ENCODE assay signal across 8 cellular contexts in the genomic region with DNA sequence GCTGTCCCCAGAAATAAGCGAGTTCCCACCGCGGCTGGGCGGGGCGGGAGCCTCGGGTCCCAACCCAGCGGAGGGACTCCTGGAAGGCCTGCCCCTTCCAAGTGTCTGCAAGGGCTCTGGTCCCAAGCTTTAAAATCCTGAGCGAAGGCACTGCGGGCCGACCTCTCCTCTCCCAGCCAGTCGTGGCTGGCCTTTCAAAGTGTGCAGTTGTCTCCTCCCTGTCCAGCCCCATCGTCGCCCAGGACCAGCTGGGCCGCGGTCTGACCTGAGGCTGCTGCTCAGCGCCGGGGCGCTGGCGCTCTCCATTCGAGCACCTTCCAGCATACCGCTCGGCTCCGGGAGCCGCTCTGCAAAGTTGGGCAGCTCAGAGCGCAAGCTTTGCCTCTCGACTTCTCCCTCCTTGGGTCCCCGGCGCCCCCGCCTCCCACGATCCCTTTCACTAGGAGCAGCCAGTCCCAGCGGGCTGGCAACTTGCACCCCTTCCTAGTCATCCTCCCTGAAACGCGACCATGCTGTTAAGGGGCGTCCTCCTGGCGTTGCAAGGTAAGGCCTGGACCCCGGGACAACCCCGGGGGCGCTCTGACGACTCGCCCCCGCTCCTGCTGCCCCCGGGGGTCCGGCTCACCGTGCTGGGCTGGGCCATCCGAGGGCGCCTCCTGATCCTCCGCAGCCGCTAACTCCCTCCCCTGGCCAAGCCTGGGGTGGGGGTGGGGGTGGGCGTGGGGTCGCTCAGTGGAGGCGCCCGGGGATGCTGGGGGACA. TPM values are rescaled to one million over a fixed set of nuclear protein-coding genes. Genes with fewer than 3 reads are reported as not detected.
A peak's percentile ranks its signal among the peaks of the same experiment; 100 is the strongest.
DNase-seq lines count a peak whose midpoint lies in the region; ATAC-seq and TF ChIP-seq lines count a peak whose summit lies in the region.

A gene with protein sequence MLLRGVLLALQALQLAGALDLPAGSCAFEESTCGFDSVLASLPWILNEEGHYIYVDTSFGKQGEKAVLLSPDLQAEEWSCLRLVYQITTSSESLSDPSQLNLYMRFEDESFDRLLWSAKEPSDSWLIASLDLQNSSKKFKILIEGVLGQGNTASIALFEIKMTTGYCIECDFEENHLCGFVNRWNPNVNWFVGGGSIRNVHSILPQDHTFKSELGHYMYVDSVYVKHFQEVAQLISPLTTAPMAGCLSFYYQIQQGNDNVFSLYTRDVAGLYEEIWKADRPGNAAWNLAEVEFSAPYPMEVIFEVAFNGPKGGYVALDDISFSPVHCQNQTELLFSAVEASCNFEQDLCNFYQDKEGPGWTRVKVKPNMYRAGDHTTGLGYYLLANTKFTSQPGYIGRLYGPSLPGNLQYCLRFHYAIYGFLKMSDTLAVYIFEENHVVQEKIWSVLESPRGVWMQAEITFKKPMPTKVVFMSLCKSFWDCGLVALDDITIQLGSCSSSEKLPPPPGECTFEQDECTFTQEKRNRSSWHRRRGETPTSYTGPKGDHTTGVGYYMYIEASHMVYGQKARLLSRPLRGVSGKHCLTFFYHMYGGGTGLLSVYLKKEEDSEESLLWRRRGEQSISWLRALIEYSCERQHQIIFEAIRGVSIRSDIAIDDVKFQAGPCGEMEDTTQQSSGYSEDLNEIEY (plus strand): TSS at position 160 of the 761 bp plus-strand sequence. CDS start 350 bp downstream, at position 510.

- ATAC-seq in CD4-positive, alpha-beta T cell (ENCODE audit: poor library complexity), result no peak
- ATAC-seq in RWPE2 (ENCODE audit: low read depth) (no peak), HG03354 (IDR thresholded peaks at IDR 0.05; ENCODE audit: poor library complexity, severe bottlenecking, unreplicated experiment) (no peak), GM21786 (IDR thresholded peaks at IDR 0.05; ENCODE audit: unreplicated experiment) (no peak)

- no peak within 1 kb of the TSS for H2AFZ ChIP-seq in neural cell (ENCODE audit: low read depth, low read length)

- H3K9me2 ChIP-seq in neural cell (ENCODE audit: insufficient read depth, low read length), result no peaks in the 10 kb centered on the region

- CTCF ChIA-PET in CD4-positive, alpha-beta T cell (lab: Charles Lee), result no interaction called here

- intact Hi-C loops in CD4-positive, alpha-beta T cell (cut with DNase I, micrococcal nuclease), result no loop called here

- H3K4me3 Mint-ChIP-seq in CD4-positive, alpha-beta T cell, result peak within 1 kb of the TSS; percentile 55

- no peak for DNase-seq in CD4-positive, alpha-beta T cell
- DNase-seq in RWPE2 (ENCODE audit: low spot score) (no peak), fibroblast of villous mesenchyme (ENCODE audit: low read depth) (peak; percentile 38), putamen (ENCODE audit: low spot score) (no peak), NAMALWA (ENCODE audit: low spot score) (no peak)

- no peaks in the 10 kb centered on the region for H3K36me3 ChIP-seq in RWPE2 (ENCODE audit: low read depth)
- H3K36me3 ChIP-seq in neural cell (ENCODE audit: insufficient read depth, low read length), result no peaks in the 10 kb centered on the region

- H3K4me2 ChIP-seq in neural cell (ENCODE audit: low read length), result no peak within 1 kb of the TSS

- H3F3A ChIP-seq in neural cell (ENCODE audit: insufficient read depth, low read length, poor library complexity, severe bottlenecking), result no peaks in the 10 kb centered on the region

- peaks cover 31% of the 10 kb centered on the region for H3K27me3 ChIP-seq in CD4-positive, alpha-beta T cell (ENCODE audit: control insufficient read depth, insufficient read depth, low read length)
- H3K27me3 ChIP-seq in RWPE2 (ENCODE audit: insufficient read depth, poor library complexity, severe bottlenecking) (no peaks in the 10 kb centered on the region), neural cell (ENCODE audit: insufficient read depth, low read depth, low read length) (peaks cover 33% of the 10 kb centered on the region)

- H3K9me3 ChIP-seq in CD4-positive, alpha-beta T cell (ENCODE audit: control insufficient read depth, low read length), result no peaks in the 10 kb centered on the region
- H3K9me3 ChIP-seq in RWPE2 (ENCODE audit: severe bottlenecking), result no peaks in the 10 kb centered on the region
- H3K9me3 ChIP-seq in neural cell (ENCODE audit: low read length), result no peaks in the 10 kb centered on the region

- H3K27me3 Mint-ChIP-seq in CD4-positive, alpha-beta T cell, result peaks cover 84% of the 10 kb centered on the region

- H3K4me1 ChIP-seq in RWPE2 (ENCODE audit: insufficient read depth, poor library complexity, severe bottlenecking), result peaks cover 39% of the 10 kb centered on the region

- TF ChIP-seq CTCF in CD4-positive, alpha-beta T cell (IDR thresholded peaks at IDR 0.05), result no peak
- TF ChIP-seq CTCF in RWPE2 (IDR thresholded peaks at IDR 0.05; ENCODE audit: poor library complexity, severe bottlenecking), result no peak
- TF ChIP-seq CTCF in fibroblast of villous mesenchyme (IDR thresholded peaks at IDR 0.05; ENCODE audit: insufficient read depth, low read depth, low read length), result no peak
- no peak for TF ChIP-seq CTCF in neural cell (IDR thresholded peaks at IDR 0.05; ENCODE audit: poor library complexity, severe bottlenecking)

- no peaks in the 10 kb centered on the region for H3K9me3 Mint-ChIP-seq in CD4-positive, alpha-beta T cell

- no peak for TF ChIP-seq RAD21 in neural cell (conservative IDR thresholded peaks at IDR 0.05)

- POLR2A ChIA-PET in CD4-positive, alpha-beta T cell (lab: Charles Lee), result no interaction called here

- H3K4me1 Mint-ChIP-seq in CD4-positive, alpha-beta T cell (ENCODE audit: low read depth), result peaks cover 5% of the 10 kb centered on the region

- no peak within 1 kb of the TSS for H3K9ac ChIP-seq in neural cell (ENCODE audit: low read length)

- H3K4me3 ChIP-seq in RWPE2 (ENCODE audit: severe bottlenecking) (peak within 1 kb of the TSS; percentile 22), fibroblast of villous mesenchyme (ENCODE audit: low read depth, low read length) (peak within 1 kb of the TSS; percentile 61), neural cell (ENCODE audit: low read length) (peak within 1 kb of the TSS; percentile 47)

- no peaks in the 10 kb centered on the region for H3K36me3 Mint-ChIP-seq in CD4-positive, alpha-beta T cell (ENCODE audit: low read depth)

- no peak within 1 kb of the TSS for H3K27ac ChIP-seq in CD4-positive, alpha-beta T cell (ENCODE audit: low read depth, low read length)
- H3K27ac ChIP-seq in RWPE2 (ENCODE audit: poor library complexity, severe bottlenecking) (peak within 1 kb of the TSS; percentile 93), neural cell (ENCODE audit: low read length) (no peak within 1 kb of the TSS)

- no peak for TF ChIP-seq EP300 in neural cell (conservative IDR thresholded peaks at IDR 0.05; ENCODE audit: poor library complexity, severe bottlenecking)

- no peak within 1 kb of the TSS for H3K27ac Mint-ChIP-seq in CD4-positive, alpha-beta T cell

- H3K79me2 ChIP-seq in neural cell (replicated peaks; ENCODE audit: insufficient read depth, low read length), result no peaks in the 10 kb centered on the region

- H4K20me1 ChIP-seq in neural cell (ENCODE audit: insufficient read depth), result no peaks in the 10 kb centered on the region

TF ChIP-seq in neural cell, 6 proteins besides CTCF, POLR2A, EP300 and RAD21:
- no peak for TF ChIP-seq MXI1 (conservative IDR thresholded peaks at IDR 0.05; ENCODE audit: poor library complexity, severe bottlenecking)
- no peak for TF ChIP-seq POLR2AphosphoS5 (IDR thresholded peaks at IDR 0.05)
- TF ChIP-seq SMC3 (conservative IDR thresholded peaks at IDR 0.05; ENCODE audit: poor library complexity), result no peak
- no peak for TF ChIP-seq EZH2 (IDR thresholded peaks at IDR 0.05; ENCODE audit: borderline replicate concordance, insufficient read depth, low read length, poor library complexity, severe bottlenecking)
- TF ChIP-seq, protein P1, sequence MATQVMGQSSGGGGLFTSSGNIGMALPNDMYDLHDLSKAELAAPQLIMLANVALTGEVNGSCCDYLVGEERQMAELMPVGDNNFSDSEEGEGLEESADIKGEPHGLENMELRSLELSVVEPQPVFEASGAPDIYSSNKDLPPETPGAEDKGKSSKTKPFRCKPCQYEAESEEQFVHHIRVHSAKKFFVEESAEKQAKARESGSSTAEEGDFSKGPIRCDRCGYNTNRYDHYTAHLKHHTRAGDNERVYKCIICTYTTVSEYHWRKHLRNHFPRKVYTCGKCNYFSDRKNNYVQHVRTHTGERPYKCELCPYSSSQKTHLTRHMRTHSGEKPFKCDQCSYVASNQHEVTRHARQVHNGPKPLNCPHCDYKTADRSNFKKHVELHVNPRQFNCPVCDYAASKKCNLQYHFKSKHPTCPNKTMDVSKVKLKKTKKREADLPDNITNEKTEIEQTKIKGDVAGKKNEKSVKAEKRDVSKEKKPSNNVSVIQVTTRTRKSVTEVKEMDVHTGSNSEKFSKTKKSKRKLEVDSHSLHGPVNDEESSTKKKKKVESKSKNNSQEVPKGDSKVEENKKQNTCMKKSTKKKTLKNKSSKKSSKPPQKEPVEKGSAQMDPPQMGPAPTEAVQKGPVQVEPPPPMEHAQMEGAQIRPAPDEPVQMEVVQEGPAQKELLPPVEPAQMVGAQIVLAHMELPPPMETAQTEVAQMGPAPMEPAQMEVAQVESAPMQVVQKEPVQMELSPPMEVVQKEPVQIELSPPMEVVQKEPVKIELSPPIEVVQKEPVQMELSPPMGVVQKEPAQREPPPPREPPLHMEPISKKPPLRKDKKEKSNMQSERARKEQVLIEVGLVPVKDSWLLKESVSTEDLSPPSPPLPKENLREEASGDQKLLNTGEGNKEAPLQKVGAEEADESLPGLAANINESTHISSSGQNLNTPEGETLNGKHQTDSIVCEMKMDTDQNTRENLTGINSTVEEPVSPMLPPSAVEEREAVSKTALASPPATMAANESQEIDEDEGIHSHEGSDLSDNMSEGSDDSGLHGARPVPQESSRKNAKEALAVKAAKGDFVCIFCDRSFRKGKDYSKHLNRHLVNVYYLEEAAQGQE (IDR thresholded peaks at IDR 0.05; ENCODE audit: borderline replicate concordance), result no peak
- TF ChIP-seq TAF1 (IDR thresholded peaks at IDR 0.05; ENCODE audit: low read depth), result no peak

RNA-seq across cellular contexts. Expression of the gene that starts here (rescaled TPM):
- total RNA-seq in CD4-positive, alpha-beta T cell, result under 1 TPM in 1 of 2 experiments, not detected in 1; 0.08 TPM
- 11.0 and 22.9 TPM in 2 replicates for total RNA-seq in fibroblast of villous mesenchyme
- polyA plus RNA-seq in neural cell, result 0.30 and 0.56 TPM in 2 replicates
- 0.24 and 0.46 TPM in 2 replicates for polyA minus RNA-seq in neural cell

Comparison
In these comparisons a context has a peak if more than half of its experiments do, and no peak if none do; other contexts are left out.
1. RNA of the gene that starts here (total RNA-seq): 11.0 to 22.9 TPM in fibroblast of villous mesenchyme; 0.08 TPM in CD4-positive, alpha-beta T cell; every median in the first group is over 10 times any median in the second.
2. Peak in every context shown above with its lines, with median percentiles within 50 percentile points of each other: H3K4me3 ChIP-seq.